Comparison of ENCODE assay signal across 1 cellular context in genomic region chr1:64744492-64745180, GRCh38.
TF ChIP-seq lines count a peak whose summit lies in the region.

A gene with protein sequence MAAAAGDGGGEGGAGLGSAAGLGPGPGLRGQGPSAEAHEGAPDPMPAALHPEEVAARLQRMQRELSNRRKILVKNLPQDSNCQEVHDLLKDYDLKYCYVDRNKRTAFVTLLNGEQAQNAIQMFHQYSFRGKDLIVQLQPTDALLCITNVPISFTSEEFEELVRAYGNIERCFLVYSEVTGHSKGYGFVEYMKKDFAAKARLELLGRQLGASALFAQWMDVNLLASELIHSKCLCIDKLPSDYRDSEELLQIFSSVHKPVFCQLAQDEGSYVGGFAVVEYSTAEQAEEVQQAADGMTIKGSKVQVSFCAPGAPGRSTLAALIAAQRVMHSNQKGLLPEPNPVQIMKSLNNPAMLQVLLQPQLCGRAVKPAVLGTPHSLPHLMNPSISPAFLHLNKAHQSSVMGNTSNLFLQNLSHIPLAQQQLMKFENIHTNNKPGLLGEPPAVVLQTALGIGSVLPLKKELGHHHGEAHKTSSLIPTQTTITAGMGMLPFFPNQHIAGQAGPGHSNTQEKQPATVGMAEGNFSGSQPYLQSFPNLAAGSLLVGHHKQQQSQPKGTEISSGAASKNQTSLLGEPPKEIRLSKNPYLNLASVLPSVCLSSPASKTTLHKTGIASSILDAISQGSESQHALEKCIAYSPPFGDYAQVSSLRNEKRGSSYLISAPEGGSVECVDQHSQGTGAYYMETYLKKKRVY (plus strand): TSS chr1:64745075. CDS start chr1:64745173, 98 bp downstream.

TF ChIP-seq in HEK293, 187 proteins besides CTCF, POLR2A, EP300 and RAD21 (continued from another document and continues in another):
- TF ChIP-seq ZBTB11 (tag by site-specific recombination; conservative IDR thresholded peaks at IDR 0.05; ENCODE audit: low read depth) (peak; percentile 54; the same call in 1 of the 2 replicates), ZNF155 (tag by site-specific recombination; IDR thresholded peaks at IDR 0.05) (no peak), SP2 (tag by site-specific recombination; IDR thresholded peaks at IDR 0.05) (peak; percentile 81), ZNF449 (tag by site-specific recombination; IDR thresholded peaks at IDR 0.05) (peak; percentile 61; the same call in 1 of the 2 replicates), ZBTB21 (tag by site-specific recombination; IDR thresholded peaks at IDR 0.05) (no peak), ZNF585B (tag by site-specific recombination; IDR thresholded peaks at IDR 0.05) (no peak), ZBTB48 (tag by site-specific recombination; IDR thresholded peaks at IDR 0.05) (0 out of 2 replicates have a peak, but pooled peaks have one; percentile 23), ZBTB20 (tag by site-specific recombination; IDR thresholded peaks at IDR 0.05) (peak; percentile 87), IKZF3 (tag by site-specific recombination; IDR thresholded peaks at IDR 0.05) (0 out of 2 replicates have a peak, but pooled peaks have one; percentile 33), ZNF239 (tag by site-specific recombination; IDR thresholded peaks at IDR 0.05) (no peak), ZFP37 (tag by site-specific recombination; IDR thresholded peaks at IDR 0.05) (no peak), ZNF404 (tag by site-specific recombination; IDR thresholded peaks at IDR 0.05) (no peak), ZNF169 (tag by site-specific recombination; IDR thresholded peaks at IDR 0.05) (no peak), ZNF664 (tag by site-specific recombination; IDR thresholded peaks at IDR 0.05) (no peak), ZFHX2 (tag by site-specific recombination; conservative IDR thresholded peaks at IDR 0.05) (peak; percentile 79), ZNF391 (tag by site-specific recombination; IDR thresholded peaks at IDR 0.05; ENCODE audit: borderline replicate concordance, low read depth) (no peak), ZNF510 (tag by site-specific recombination; IDR thresholded peaks at IDR 0.05; ENCODE audit: insufficient replicate concordance) (no peak), ZNF146 (tag by site-specific recombination; IDR thresholded peaks at IDR 0.05) (0 out of 2 replicates have a peak, but pooled peaks have one; percentile 2), ZNF175 (tag by site-specific recombination; IDR thresholded peaks at IDR 0.05) (no peak), ZFP41 (tag by site-specific recombination; IDR thresholded peaks at IDR 0.05; ENCODE audit: borderline replicate concordance) (no peak), ZNF174 (tag by site-specific recombination; IDR thresholded peaks at IDR 0.05) (no peak), ZNF529 (tag by site-specific recombination; IDR thresholded peaks at IDR 0.05; ENCODE audit: insufficient replicate concordance) (no peak), ZNF521 (tag by site-specific recombination; IDR thresholded peaks at IDR 0.05) (no peak), ZNF76 (tag by site-specific recombination; IDR thresholded peaks at IDR 0.05; ENCODE audit: borderline replicate concordance, low read depth) (no peak; the same call in 1 of the 2 replicates), ZNF214 (tag by site-specific recombination; IDR thresholded peaks at IDR 0.05; ENCODE audit: borderline replicate concordance) (no peak), ZNF138 (tag by site-specific recombination; IDR thresholded peaks at IDR 0.05; ENCODE audit: borderline replicate concordance) (no peak), ZNF23 (tag by site-specific recombination; IDR thresholded peaks at IDR 0.05; ENCODE audit: borderline replicate concordance) (no peak)
- TF ChIP-seq, protein P1, sequence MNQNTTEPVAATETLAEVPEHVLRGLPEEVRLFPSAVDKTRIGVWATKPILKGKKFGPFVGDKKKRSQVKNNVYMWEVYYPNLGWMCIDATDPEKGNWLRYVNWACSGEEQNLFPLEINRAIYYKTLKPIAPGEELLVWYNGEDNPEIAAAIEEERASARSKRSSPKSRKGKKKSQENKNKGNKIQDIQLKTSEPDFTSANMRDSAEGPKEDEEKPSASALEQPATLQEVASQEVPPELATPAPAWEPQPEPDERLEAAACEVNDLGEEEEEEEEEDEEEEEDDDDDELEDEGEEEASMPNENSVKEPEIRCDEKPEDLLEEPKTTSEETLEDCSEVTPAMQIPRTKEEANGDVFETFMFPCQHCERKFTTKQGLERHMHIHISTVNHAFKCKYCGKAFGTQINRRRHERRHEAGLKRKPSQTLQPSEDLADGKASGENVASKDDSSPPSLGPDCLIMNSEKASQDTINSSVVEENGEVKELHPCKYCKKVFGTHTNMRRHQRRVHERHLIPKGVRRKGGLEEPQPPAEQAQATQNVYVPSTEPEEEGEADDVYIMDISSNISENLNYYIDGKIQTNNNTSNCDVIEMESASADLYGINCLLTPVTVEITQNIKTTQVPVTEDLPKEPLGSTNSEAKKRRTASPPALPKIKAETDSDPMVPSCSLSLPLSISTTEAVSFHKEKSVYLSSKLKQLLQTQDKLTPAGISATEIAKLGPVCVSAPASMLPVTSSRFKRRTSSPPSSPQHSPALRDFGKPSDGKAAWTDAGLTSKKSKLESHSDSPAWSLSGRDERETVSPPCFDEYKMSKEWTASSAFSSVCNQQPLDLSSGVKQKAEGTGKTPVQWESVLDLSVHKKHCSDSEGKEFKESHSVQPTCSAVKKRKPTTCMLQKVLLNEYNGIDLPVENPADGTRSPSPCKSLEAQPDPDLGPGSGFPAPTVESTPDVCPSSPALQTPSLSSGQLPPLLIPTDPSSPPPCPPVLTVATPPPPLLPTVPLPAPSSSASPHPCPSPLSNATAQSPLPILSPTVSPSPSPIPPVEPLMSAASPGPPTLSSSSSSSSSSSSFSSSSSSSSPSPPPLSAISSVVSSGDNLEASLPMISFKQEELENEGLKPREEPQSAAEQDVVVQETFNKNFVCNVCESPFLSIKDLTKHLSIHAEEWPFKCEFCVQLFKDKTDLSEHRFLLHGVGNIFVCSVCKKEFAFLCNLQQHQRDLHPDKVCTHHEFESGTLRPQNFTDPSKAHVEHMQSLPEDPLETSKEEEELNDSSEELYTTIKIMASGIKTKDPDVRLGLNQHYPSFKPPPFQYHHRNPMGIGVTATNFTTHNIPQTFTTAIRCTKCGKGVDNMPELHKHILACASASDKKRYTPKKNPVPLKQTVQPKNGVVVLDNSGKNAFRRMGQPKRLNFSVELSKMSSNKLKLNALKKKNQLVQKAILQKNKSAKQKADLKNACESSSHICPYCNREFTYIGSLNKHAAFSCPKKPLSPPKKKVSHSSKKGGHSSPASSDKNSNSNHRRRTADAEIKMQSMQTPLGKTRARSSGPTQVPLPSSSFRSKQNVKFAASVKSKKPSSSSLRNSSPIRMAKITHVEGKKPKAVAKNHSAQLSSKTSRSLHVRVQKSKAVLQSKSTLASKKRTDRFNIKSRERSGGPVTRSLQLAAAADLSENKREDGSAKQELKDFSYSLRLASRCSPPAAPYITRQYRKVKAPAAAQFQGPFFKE (tag by site-specific recombination; IDR thresholded peaks at IDR 0.05; ENCODE audit: borderline replicate concordance), result no peak
- TF ChIP-seq, protein P2, sequence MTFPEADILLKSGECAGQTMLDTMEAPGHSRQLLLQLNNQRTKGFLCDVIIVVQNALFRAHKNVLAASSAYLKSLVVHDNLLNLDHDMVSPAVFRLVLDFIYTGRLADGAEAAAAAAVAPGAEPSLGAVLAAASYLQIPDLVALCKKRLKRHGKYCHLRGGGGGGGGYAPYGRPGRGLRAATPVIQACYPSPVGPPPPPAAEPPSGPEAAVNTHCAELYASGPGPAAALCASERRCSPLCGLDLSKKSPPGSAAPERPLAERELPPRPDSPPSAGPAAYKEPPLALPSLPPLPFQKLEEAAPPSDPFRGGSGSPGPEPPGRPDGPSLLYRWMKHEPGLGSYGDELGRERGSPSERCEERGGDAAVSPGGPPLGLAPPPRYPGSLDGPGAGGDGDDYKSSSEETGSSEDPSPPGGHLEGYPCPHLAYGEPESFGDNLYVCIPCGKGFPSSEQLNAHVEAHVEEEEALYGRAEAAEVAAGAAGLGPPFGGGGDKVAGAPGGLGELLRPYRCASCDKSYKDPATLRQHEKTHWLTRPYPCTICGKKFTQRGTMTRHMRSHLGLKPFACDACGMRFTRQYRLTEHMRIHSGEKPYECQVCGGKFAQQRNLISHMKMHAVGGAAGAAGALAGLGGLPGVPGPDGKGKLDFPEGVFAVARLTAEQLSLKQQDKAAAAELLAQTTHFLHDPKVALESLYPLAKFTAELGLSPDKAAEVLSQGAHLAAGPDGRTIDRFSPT (tag by site-specific recombination; IDR thresholded peaks at IDR 0.05), result no peak
- TF ChIP-seq, protein P3, sequence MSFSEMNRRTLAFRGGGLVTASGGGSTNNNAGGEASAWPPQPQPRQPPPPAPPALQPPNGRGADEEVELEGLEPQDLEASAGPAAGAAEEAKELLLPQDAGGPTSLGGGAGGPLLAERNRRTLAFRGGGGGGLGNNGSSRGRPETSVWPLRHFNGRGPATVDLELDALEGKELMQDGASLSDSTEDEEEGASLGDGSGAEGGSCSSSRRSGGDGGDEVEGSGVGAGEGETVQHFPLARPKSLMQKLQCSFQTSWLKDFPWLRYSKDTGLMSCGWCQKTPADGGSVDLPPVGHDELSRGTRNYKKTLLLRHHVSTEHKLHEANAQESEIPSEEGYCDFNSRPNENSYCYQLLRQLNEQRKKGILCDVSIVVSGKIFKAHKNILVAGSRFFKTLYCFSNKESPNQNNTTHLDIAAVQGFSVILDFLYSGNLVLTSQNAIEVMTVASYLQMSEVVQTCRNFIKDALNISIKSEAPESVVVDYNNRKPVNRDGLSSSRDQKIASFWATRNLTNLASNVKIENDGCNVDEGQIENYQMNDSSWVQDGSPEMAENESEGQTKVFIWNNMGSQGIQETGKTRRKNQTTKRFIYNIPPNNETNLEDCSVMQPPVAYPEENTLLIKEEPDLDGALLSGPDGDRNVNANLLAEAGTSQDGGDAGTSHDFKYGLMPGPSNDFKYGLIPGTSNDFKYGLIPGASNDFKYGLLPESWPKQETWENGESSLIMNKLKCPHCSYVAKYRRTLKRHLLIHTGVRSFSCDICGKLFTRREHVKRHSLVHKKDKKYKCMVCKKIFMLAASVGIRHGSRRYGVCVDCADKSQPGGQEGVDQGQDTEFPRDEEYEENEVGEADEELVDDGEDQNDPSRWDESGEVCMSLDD (tag by site-specific recombination; IDR thresholded peaks at IDR 0.05), result peak; percentile 84
- TF ChIP-seq, protein P4, sequence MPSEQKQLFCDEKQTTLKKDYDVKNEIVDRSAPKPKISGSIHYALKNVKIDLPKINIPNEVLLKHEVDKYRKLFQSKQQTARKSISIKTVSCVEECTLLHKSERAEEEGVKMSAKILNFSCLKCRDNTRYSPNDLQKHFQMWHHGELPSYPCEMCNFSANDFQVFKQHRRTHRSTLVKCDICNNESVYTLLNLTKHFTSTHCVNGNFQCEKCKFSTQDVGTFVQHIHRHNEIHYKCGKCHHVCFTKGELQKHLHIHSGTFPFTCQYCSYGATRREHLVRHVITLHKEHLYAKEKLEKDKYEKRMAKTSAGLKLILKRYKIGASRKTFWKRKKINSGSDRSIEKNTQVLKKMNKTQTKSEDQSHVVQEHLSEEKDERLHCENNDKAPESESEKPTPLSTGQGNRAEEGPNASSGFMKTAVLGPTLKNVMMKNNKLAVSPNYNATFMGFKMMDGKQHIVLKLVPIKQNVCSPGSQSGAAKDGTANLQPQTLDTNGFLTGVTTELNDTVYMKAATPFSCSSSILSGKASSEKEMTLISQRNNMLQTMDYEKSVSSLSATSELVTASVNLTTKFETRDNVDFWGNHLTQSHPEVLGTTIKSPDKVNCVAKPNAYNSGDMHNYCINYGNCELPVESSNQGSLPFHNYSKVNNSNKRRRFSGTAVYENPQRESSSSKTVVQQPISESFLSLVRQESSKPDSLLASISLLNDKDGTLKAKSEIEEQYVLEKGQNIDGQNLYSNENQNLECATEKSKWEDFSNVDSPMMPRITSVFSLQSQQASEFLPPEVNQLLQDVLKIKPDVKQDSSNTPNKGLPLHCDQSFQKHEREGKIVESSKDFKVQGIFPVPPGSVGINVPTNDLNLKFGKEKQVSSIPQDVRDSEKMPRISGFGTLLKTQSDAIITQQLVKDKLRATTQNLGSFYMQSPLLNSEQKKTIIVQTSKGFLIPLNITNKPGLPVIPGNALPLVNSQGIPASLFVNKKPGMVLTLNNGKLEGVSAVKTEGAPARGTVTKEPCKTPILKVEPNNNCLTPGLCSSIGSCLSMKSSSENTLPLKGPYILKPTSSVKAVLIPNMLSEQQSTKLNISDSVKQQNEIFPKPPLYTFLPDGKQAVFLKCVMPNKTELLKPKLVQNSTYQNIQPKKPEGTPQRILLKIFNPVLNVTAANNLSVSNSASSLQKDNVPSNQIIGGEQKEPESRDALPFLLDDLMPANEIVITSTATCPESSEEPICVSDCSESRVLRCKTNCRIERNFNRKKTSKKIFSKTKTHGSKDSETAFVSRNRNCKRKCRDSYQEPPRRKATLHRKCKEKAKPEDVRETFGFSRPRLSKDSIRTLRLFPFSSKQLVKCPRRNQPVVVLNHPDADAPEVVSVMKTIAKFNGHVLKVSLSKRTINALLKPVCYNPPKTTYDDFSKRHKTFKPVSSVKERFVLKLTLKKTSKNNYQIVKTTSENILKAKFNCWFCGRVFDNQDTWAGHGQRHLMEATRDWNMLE (tag by site-specific recombination; conservative IDR thresholded peaks at IDR 0.05; ENCODE audit: low read depth), result no peak
